Comparison of ENCODE assay signal across 20 cellular contexts in genomic region chr5:15495026-15495425, GRCh38. TPM values are rescaled to one million over a fixed set of nuclear protein-coding genes. Genes with fewer than 3 reads are reported as not detected.
DNase-seq lines count a peak whose midpoint lies in the region; ATAC-seq lines count a peak whose summit lies in the region.
"Had no signal": no experiment of that assay in that cellular context is flagged by ENCODE, and none has a peak within 500 bp of the region (broad histone marks: within the 10 kb centered on the region; RNA-seq: fewer than 3 reads in every experiment).

No MANE protein-coding gene starts in this region.

- H2AFZ ChIP-seq in GM23248: no peak overlapping the region
- no peak overlapping the region for H2AFZ ChIP-seq in mesenchymal stem cell (ENCODE audit: low read depth, low read length)

- H3K14ac ChIP-seq in mesenchymal stem cell (ENCODE audit: low read length in 2 of 2): no peak overlapping the region

- H3K9me2 ChIP-seq in GM23248 (ENCODE audit: insufficient read depth): no peaks in the 10 kb centered on the region

- H3K27ac ChIP-seq in GM23248 (no peak overlapping the region), mesenchymal stem cell (ENCODE audit: low read length, poor library complexity, severe bottlenecking) (no peak overlapping the region)
- H3K27ac ChIP-seq: BLaER1, SK-N-MC had no signal

- no peaks in the 10 kb centered on the region for H3K79me1 ChIP-seq in mesenchymal stem cell (replicated peaks; ENCODE audit: low read length, poor library complexity, severe bottlenecking)

- H4K91ac ChIP-seq in mesenchymal stem cell (ENCODE audit: low read length): no peak overlapping the region

- no peak overlapping the region for H4K8ac ChIP-seq in mesenchymal stem cell (ENCODE audit: low read length)

- H3K4me1 Mint-ChIP-seq in natural killer cell treated with Interleukin-12 subunit alpha and Interleukin-12 subunit beta and Interleukin-15 and Interleukin-18, amount 100 ng/mL, for 72 hours (ENCODE audit: low read depth in 2 of 2): no peaks in the 10 kb centered on the region

- no peak overlapping the region for H2BK12ac ChIP-seq in mesenchymal stem cell (ENCODE audit: low read length in 2 of 2)

- no peak overlapping the region for H3K18ac ChIP-seq in mesenchymal stem cell (ENCODE audit: low read depth in 1 of 2, low read length in 2 of 2)

- H3K4ac ChIP-seq in mesenchymal stem cell (ENCODE audit: low read depth in 1 of 2, low read length in 2 of 2): no peak overlapping the region

- DNase-seq in AG20443 (ENCODE audit: low spot score) (peak; percentile 29), GM23248 (peak; percentile 57), astrocyte of the hippocampus (ENCODE audit: low read depth, low spot score) (peak; percentile 33), mesenchymal stem cell (no peak), globus pallidus (ENCODE audit: low spot score) (no peak)
- DNase-seq in natural killer cell treated with Interleukin-12 subunit alpha and Interleukin-12 subunit beta and Interleukin-15 and Interleukin-18, amount 100 ng/mL, for 72 hours (ENCODE audit: low spot score): no peak
- DNase-seq: CD8-positive, alpha-beta T cell; DND-41; GDM1; KG1; NCI-H1092; NCI-H146; NCI-H2081; NCI-H2227 treated with DMSO at 0.1 percent for 48 hours; NCI-H526 had no signal

- H2AK5ac ChIP-seq in mesenchymal stem cell (ENCODE audit: low read length, severe bottlenecking): no peak overlapping the region

- in situ Hi-C loops in GM23248 (cut with MboI): no loop called here

- H3K36me3 Mint-ChIP-seq in natural killer cell treated with Interleukin-12 subunit alpha and Interleukin-12 subunit beta and Interleukin-15 and Interleukin-18, amount 100 ng/mL, for 72 hours: peaks cover 6% of the 10 kb centered on the region
- H3K36me3 Mint-ChIP-seq: CD8-positive, alpha-beta T cell had no signal

- H3K9me3 ChIP-seq in GM23248 (ENCODE audit: low read depth) (no peaks in the 10 kb centered on the region), mesenchymal stem cell (ENCODE audit: control insufficient read depth, low read length) (no peaks in the 10 kb centered on the region)

- 2 to 3% methylated on average over 6 of the region's 6 CpGs for WGBS in GM23248 (ENCODE audit: low coverage in 1 of 2, low lambda C conversion rate in 2 of 2, missing lambda C conversion rate in 2 of 2), 2 experiments
- WGBS in mesenchymal stem cell: 82% methylated on average over 6 of the region's 6 CpGs

- no peaks in the 10 kb centered on the region for H4K20me1 ChIP-seq in GM23248 (ENCODE audit: insufficient read depth)
- H4K20me1 ChIP-seq: BLaER1 had no signal

- H3K27me3 Mint-ChIP-seq in natural killer cell treated with Interleukin-12 subunit alpha and Interleukin-12 subunit beta and Interleukin-15 and Interleukin-18, amount 100 ng/mL, for 72 hours: peaks cover 4 to 7% of the 10 kb centered on the region in 2 donors

- no peak overlapping the region for H2BK15ac ChIP-seq in mesenchymal stem cell (ENCODE audit: low read depth, poor library complexity, severe bottlenecking)

- H3K27me3 ChIP-seq in GM23248 (replicated peaks; ENCODE audit: insufficient read depth) (peaks cover 4% of the 10 kb centered on the region; the same call in 1 of the 2 replicates), mesenchymal stem cell (ENCODE audit: control insufficient read depth in 1 of 2, insufficient read depth in 1 of 2, low read length in 2 of 2) (peaks cover 3 to 22% of the 10 kb centered on the region in 2 experiments)
- H3K27me3 ChIP-seq: BLaER1 had no signal

- H2BK120ac ChIP-seq in mesenchymal stem cell (ENCODE audit: low read depth, low read length): no peak overlapping the region

- H3K79me2 ChIP-seq in GM23248 (ENCODE audit: insufficient read depth): no peaks in the 10 kb centered on the region

- no peak overlapping the region for H3K23ac ChIP-seq in mesenchymal stem cell (ENCODE audit: low read length in 2 of 2)

- H3K9ac ChIP-seq in GM23248 (no peak overlapping the region), mesenchymal stem cell (ENCODE audit: low read length) (peak overlapping the region; percentile 26)
- H3K9ac ChIP-seq: BLaER1 had no signal

- H3K4me1 ChIP-seq in GM23248 (ENCODE audit: insufficient read depth) (peaks cover 12% of the 10 kb centered on the region), mesenchymal stem cell (ENCODE audit: control insufficient read depth, insufficient read depth, low read depth, low read length) (peaks cover 2% of the 10 kb centered on the region)
- H3K4me1 ChIP-seq: BLaER1 had no signal

- ATAC-seq in natural killer cell treated with Interleukin-12 subunit alpha and Interleukin-12 subunit beta and Interleukin-15 and Interleukin-18, amount 100 ng/mL, for 72 hours: no peak
- no peak for ATAC-seq in GM21786 (IDR thresholded peaks at IDR 0.05; ENCODE audit: unreplicated experiment)
- ATAC-seq: CD8-positive, alpha-beta T cell; HepG2 had no signal

- no peaks in the 10 kb centered on the region for H3F3A ChIP-seq in GM23248 (ENCODE audit: insufficient read depth)

- no peak overlapping the region for H2BK5ac ChIP-seq in mesenchymal stem cell (ENCODE audit: low read depth, low read length, poor library complexity, severe bottlenecking)

- no peaks in the 10 kb centered on the region for H3K36me3 ChIP-seq in GM23248 (ENCODE audit: low read depth)
- H3K36me3 ChIP-seq in mesenchymal stem cell (ENCODE audit: control insufficient read depth in 1 of 2, insufficient read depth in 2 of 2, low read depth in 1 of 2, low read length in 2 of 2): no peaks in the 10 kb centered on the region
- H3K36me3 ChIP-seq: BLaER1 had no signal

- no peak overlapping the region for H3K4me3 Mint-ChIP-seq in natural killer cell treated with Interleukin-12 subunit alpha and Interleukin-12 subunit beta and Interleukin-15 and Interleukin-18, amount 100 ng/mL, for 72 hours
- H3K4me3 Mint-ChIP-seq: CD8-positive, alpha-beta T cell had no signal

- peak overlapping the region; percentile 61 for H3K4me2 ChIP-seq in GM23248 (ENCODE audit: unreplicated experiment)
- no peak overlapping the region for H3K4me2 ChIP-seq in mesenchymal stem cell (ENCODE audit: low read length, poor library complexity, severe bottlenecking)
- H3K4me2 ChIP-seq: BLaER1 had no signal

- H3K4me3 ChIP-seq in GM23248 (no peak overlapping the region), mesenchymal stem cell (ENCODE audit: insufficient read depth in 1 of 2, low read depth in 1 of 2, low read length in 2 of 2) (no peak overlapping the region)
- H3K4me3 ChIP-seq: BLaER1, SK-N-MC had no signal

- peaks cover 11% of the 10 kb centered on the region for H3K9me3 Mint-ChIP-seq in natural killer cell treated with Interleukin-12 subunit alpha and Interleukin-12 subunit beta and Interleukin-15 and Interleukin-18, amount 100 ng/mL, for 72 hours

- H3K27ac Mint-ChIP-seq in natural killer cell treated with Interleukin-12 subunit alpha and Interleukin-12 subunit beta and Interleukin-15 and Interleukin-18, amount 100 ng/mL, for 72 hours: no peak overlapping the region
- H3K27ac Mint-ChIP-seq: CD8-positive, alpha-beta T cell had no signal

RNA-seq across cellular contexts. Expression of gene FBXL7, which starts 5.0 kb away (rescaled TPM):
- 7.5 and 8.7 TPM in 2 replicates for total RNA-seq in GM23248 (2014; rRNA removed; shearing (Covaris generic))
- polyA plus RNA-seq in GM23248 (2016; fragmentation: Nextera tagmentation; extraction: Ambion mirVana): 2.6 and 3.2 TPM in 2 replicates
- 12.3 TPM for polyA plus RNA-seq in mesenchymal stem cell (2013, experiment 1 of 2)
- polyA plus RNA-seq in mesenchymal stem cell (2013, experiment 2 of 2): 12.2 TPM
- total RNA-seq in natural killer cell treated with Interleukin-12 subunit alpha and Interleukin-12 subunit beta and Interleukin-15 and Interleukin-18, amount 100 ng/mL, for 72 hours: not detected
- total RNA-seq: CD8-positive, alpha-beta T cell; MCF 10A had no signal
- polyA plus RNA-seq: HepG2 had no signal

Comparison
In these comparisons a context has a peak if more than half of its experiments do, and no peak if none do; other contexts are left out.
1. DNase-seq: peak in AG20443 (single experiment), GM23248 (single experiment) and astrocyte of the hippocampus (single experiment); none in mesenchymal stem cell (single experiment), natural killer cell treated with Interleukin-12 subunit alpha and Interleukin-12 subunit beta and Interleukin-15 and Interleukin-18, amount 100 ng/mL, for 72 hours (single experiment) and globus pallidus (single experiment).